In the genomic region with DNA sequence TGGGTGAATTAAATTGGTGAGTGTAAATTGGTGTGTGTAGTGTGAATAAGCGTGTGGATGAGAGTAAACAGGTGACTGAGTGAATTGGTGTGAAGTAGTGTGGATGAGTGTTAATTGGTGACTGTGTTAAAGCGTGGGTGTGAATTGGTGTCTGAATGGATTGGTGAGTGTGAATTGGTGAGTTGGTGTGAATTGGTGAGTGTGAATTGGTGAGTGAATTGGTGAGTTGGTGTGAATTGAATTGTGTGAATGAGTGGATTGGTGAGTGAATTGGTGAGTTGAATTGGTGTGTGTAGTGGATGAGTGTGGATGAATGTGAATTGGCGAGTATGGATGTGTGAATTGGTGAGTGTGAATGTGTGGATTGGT, we compare ENCODE assay signal across 24 cellular contexts. TPM values are rescaled to one million over a fixed set of nuclear protein-coding genes. Genes with fewer than 3 reads are reported as not detected.
"Had no signal": no experiment of that assay in that cellular context is flagged by ENCODE, and none has a peak within 500 bp of the region (broad histone marks: within the 10 kb centered on the region; RNA-seq: fewer than 3 reads in every experiment).

No MANE protein-coding gene starts in this region.

- H3K27me3 ChIP-seq: MG63 had no signal

- FAIRE-seq: HepG2 had no signal

- H3K9me2 ChIP-seq: SK-N-SH had no signal

- H3K9ac ChIP-seq: SK-N-SH had no signal

- H3K4me2 ChIP-seq: SK-N-SH had no signal

- ATAC-seq: HepG2, Panc1 had no signal

- H3K9me3 ChIP-seq: SK-N-SH had no signal

- H3K27ac ChIP-seq: RWPE1 had no signal

- H3K4me3 ChIP-seq: MG63 had no signal

- DNase-seq: MG63, NCI-H1092, NCI-H1105 treated with DMSO at 0.1 percent for 48 hours, NCI-H1417 treated with DMSO at 0.1 percent for 48 hours, NCI-H146, NCI-H1694 treated with DMSO at 0.1 percent for 48 hours, NCI-H1930, NCI-H2081, NCI-H2107, NCI-H226, NCI-H446, NCI-H510A, NCI-H524 treated with DMSO at 0.1 percent for 48 hours, NCI-H69, NCI-H774, SHP77, SK-N-SH, T-helper 1 cell had no signal

RNA-seq across cellular contexts. Expression of a gene that starts 8.3 kb away (rescaled TPM):
- total RNA-seq: HT-29, SK-MEL-5 had no signal
- polyA plus RNA-seq: IgD-negative memory B cell had no signal

RNA-seq across cellular contexts. Expression of a gene that starts 35.6 kb away (rescaled TPM):
- total RNA-seq: SK-MEL-5 had no signal
